ENCODE assay signal across 8 cellular contexts in the genomic region with DNA sequence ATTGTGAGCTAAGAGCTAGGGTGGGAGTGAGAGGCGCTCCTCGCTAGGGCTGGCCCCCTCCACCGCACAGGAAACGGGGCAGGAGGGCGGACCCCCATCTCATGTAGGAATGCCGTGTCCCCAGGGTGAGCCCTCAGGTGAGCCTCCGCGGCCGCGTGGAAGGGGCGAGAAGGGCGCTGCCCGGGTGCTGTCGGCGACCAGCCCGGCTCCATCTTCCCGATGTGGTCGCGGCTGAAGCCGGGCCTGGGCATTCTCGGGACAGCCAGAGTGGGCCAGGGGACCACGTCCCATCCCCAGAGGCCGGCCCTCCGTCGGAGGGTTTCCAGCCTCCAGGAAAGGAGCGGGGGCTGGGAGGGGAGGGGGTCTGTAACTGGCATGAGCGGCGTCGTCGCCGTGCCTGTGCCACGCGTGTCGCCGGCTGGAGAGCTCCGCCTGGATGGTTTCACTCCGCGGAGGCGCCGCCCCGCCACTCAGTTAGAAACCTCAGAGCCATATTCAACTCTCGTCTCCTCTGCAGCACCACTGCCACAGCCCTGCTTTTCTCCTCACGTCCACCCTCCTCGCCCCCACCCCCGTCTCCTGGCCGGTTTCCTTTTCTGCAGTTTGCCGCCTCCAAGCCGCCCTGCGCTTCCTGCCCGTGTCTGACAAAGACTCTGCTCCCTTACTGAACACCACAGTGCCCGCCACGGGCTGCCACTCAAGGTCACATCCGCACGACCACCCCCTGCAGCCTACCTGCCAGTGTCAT. TPM values are rescaled to one million over a fixed set of nuclear protein-coding genes. Genes with fewer than 3 reads are reported as not detected.
DNase-seq lines count a peak whose midpoint lies in the region; ATAC-seq and TF ChIP-seq lines count a peak whose summit lies in the region.

A gene with protein sequence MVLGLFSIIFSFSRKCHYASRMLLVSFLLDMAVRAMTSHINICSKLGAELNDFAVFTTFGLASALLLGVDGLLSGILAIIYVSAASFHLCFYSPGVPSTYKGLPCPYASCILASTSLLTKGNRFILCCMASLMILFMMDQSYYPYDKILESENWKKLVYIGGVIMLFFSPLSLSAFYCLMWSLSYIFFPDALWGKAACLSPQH (plus strand): TSS at position 46 of the 748 bp plus-strand sequence. CDS start 4,903 bp downstream, outside the sequence.

- intact Hi-C loops in activated CD8-positive, alpha-beta T cell treated with anti-CD3 and anti-CD28 coated beads for 36 hours (cut with micrococcal nuclease) = no loop called here

- peaks cover 11% of the 10 kb centered on the region for H3K4me1 Mint-ChIP-seq in activated CD8-positive, alpha-beta T cell treated with anti-CD3 and anti-CD28 coated beads for 36 hours (ENCODE audit: low read depth)
- peaks cover 16% of the 10 kb centered on the region for H3K4me1 Mint-ChIP-seq in endothelial cell (ENCODE audit: unreplicated experiment)

- DNase-seq in CD1c-positive myeloid dendritic cell (ENCODE audit: extremely low spot score) (peak; percentile 6), endothelial cell (ENCODE audit: low spot score) (peak; percentile 49), occipital lobe (lab: John Stamatoyannopoulos, UW) (peak; percentile 46), glomerular visceral epithelial cell (ENCODE audit: extremely low spot score) (no peak), kidney glomerular epithelial cell (lab: John Stamatoyannopoulos, UW) (no peak), T1000 (lab: John Stamatoyannopoulos, UW) (no peak)
- DNase-seq in activated CD8-positive, alpha-beta T cell treated with anti-CD3 and anti-CD28 coated beads for 36 hours = peak; percentile 74

- H3K27ac ChIP-seq in urinary bladder (ENCODE audit: low read depth) = no peak within 1 kb of the TSS

- 9% methylated on average over 54 of the region's 54 CpGs for WGBS in urinary bladder

- peak; percentile 89 for ATAC-seq in activated CD8-positive, alpha-beta T cell treated with anti-CD3 and anti-CD28 coated beads for 36 hours

- H3K4me1 ChIP-seq in urinary bladder (ENCODE audit: insufficient read depth) = no peaks in the 10 kb centered on the region

- peak within 1 kb of the TSS; percentile 65 for H3K27ac Mint-ChIP-seq in activated CD8-positive, alpha-beta T cell treated with anti-CD3 and anti-CD28 coated beads for 36 hours
- H3K27ac Mint-ChIP-seq in endothelial cell (ENCODE audit: unreplicated experiment) = peak within 1 kb of the TSS; percentile 77

- CTCF ChIA-PET in activated CD8-positive, alpha-beta T cell treated with anti-CD3 and anti-CD28 coated beads for 36 hours (lab: Charles Lee) = interaction anchor here (0.6 to 1.0 kb wide), 2 partner anchors 16 to 290 kb away, joined by 3 to 4 read pairs; no protein-coding TSS in a partner anchor

- TF ChIP-seq CTCF in activated CD8-positive, alpha-beta T cell treated with anti-CD3 and anti-CD28 coated beads for 36 hours (IDR thresholded peaks at IDR 0.05) = no peak
- TF ChIP-seq CTCF in endothelial cell (IDR thresholded peaks at IDR 0.05; ENCODE audit: unreplicated experiment) = no peak

- H3K36me3 ChIP-seq in urinary bladder (ENCODE audit: insufficient read depth) = no peaks in the 10 kb centered on the region

- H3K9me3 Mint-ChIP-seq in activated CD8-positive, alpha-beta T cell treated with anti-CD3 and anti-CD28 coated beads for 36 hours = no peaks in the 10 kb centered on the region
- H3K9me3 Mint-ChIP-seq in endothelial cell (ENCODE audit: unreplicated experiment) = no peaks in the 10 kb centered on the region

- peak within 1 kb of the TSS; percentile 28 for H3K4me3 ChIP-seq in urinary bladder (ENCODE audit: low read depth, low read length)

- peak within 1 kb of the TSS; percentile 62 for H3K4me3 Mint-ChIP-seq in activated CD8-positive, alpha-beta T cell treated with anti-CD3 and anti-CD28 coated beads for 36 hours
- no peak within 1 kb of the TSS for H3K4me3 Mint-ChIP-seq in endothelial cell (ENCODE audit: unreplicated experiment)

- POLR2A ChIA-PET in activated CD8-positive, alpha-beta T cell treated with anti-CD3 and anti-CD28 coated beads for 36 hours (lab: Charles Lee) = interaction anchor here (1.0 to 1.8 kb wide), 2 partner anchors 31 to 129 kb away, joined by 3 to 4 read pairs; no protein-coding TSS in a partner anchor

- H3K27me3 Mint-ChIP-seq in activated CD8-positive, alpha-beta T cell treated with anti-CD3 and anti-CD28 coated beads for 36 hours = no peaks in the 10 kb centered on the region
- peaks cover 5% of the 10 kb centered on the region for H3K27me3 Mint-ChIP-seq in endothelial cell (ENCODE audit: unreplicated experiment)

- H3K36me3 Mint-ChIP-seq in activated CD8-positive, alpha-beta T cell treated with anti-CD3 and anti-CD28 coated beads for 36 hours (ENCODE audit: low read depth) = peaks cover 22% of the 10 kb centered on the region
- peaks cover 13% of the 10 kb centered on the region for H3K36me3 Mint-ChIP-seq in endothelial cell (ENCODE audit: low read depth, unreplicated experiment)

RNA-seq across cellular contexts. Expression of the gene that starts here (rescaled TPM):
- total RNA-seq in activated CD8-positive, alpha-beta T cell treated with anti-CD3 and anti-CD28 coated beads for 36 hours = under 1 TPM; 0.22 to 0.32 TPM
- total RNA-seq in endothelial cell (ENCODE audit: unreplicated experiment) (0.38 TPM), occipital lobe (0.47 TPM), urinary bladder (not detected)
- polyA plus RNA-seq in urinary bladder = 0.05 TPM

Comparison
In these comparisons a context has a peak if more than half of its experiments do, and no peak if none do; other contexts are left out.
1. Peak in DNase-seq and ATAC-seq in activated CD8-positive, alpha-beta T cell treated with anti-CD3 and anti-CD28 coated beads for 36 hours; RNA of the gene not detected or under 1 TPM.
2. Peak in DNase-seq in endothelial cell; RNA of the gene not detected or under 1 TPM.
3. Peak in DNase-seq in occipital lobe; RNA of the gene not detected or under 1 TPM.